In genomic region chr3:187325632-187326031, GRCh38 we compare ENCODE assay signal across 28 cellular contexts. TPM values are rescaled to one million over a fixed set of nuclear protein-coding genes. Genes with fewer than 3 reads are reported as not detected.
"Had no signal": no experiment of that assay in that cellular context is flagged by ENCODE, and none has a peak within 500 bp of the region (broad histone marks: within the 10 kb centered on the region; RNA-seq: fewer than 3 reads in every experiment).

No MANE protein-coding gene starts in this region.

- H3K36me3 Mint-ChIP-seq: memory B cell; naive thymus-derived CD4-positive, alpha-beta T cell had no signal

- H3K4me3 Mint-ChIP-seq: memory B cell; naive thymus-derived CD4-positive, alpha-beta T cell had no signal

- H3K27ac ChIP-seq: coronary artery, dorsolateral prefrontal cortex, esophagus muscularis mucosa, gastrocnemius medialis, heart right ventricle, left lung, lower lobe of right lung had no signal

- H3K9me3 Mint-ChIP-seq: memory B cell; naive thymus-derived CD4-positive, alpha-beta T cell had no signal

- H3K36me3 ChIP-seq: esophagus muscularis mucosa, gastrocnemius medialis, heart right ventricle, left lung, lower lobe of right lung had no signal

- H3K9me3 ChIP-seq: esophagus muscularis mucosa, gastrocnemius medialis, heart right ventricle, left lung, lower lobe of right lung had no signal

- DNase-seq: dermis blood vessel endothelial cell; dorsolateral prefrontal cortex; effector CD4-positive, alpha-beta T cell; effector memory CD4-positive, alpha-beta T cell; foreskin fibroblast; foreskin melanocyte; gastrocnemius medialis; glutamatergic neuron; head of caudate nucleus; heart right ventricle; hippocampal formation; left cardiac atrium; left lung; left ventricle myocardium superior; lower lobe of right lung; mesendoderm; midbrain; naive thymus-derived CD4-positive, alpha-beta T cell had no signal

- H3K4me3 ChIP-seq: coronary artery, dorsolateral prefrontal cortex, esophagus muscularis mucosa, gastrocnemius medialis, heart right ventricle, left lung, lower lobe of right lung had no signal

- H3K27me3 ChIP-seq: gastrocnemius medialis had no signal

- H3K4me1 Mint-ChIP-seq: memory B cell had no signal

- H3K27ac Mint-ChIP-seq: memory B cell; naive thymus-derived CD4-positive, alpha-beta T cell had no signal

- H3K4me1 ChIP-seq: esophagus muscularis mucosa, gastrocnemius medialis, heart right ventricle, left lung, lower lobe of right lung had no signal

- FAIRE-seq: colon, endothelial cell of umbilical vein, islet of Langerhans, keratinocyte had no signal

- ATAC-seq: gastrocnemius medialis; heart right ventricle; left cardiac atrium; left lung; left ventricle myocardium superior; lower lobe of right lung; naive thymus-derived CD4-positive, alpha-beta T cell had no signal

RNA-seq across cellular contexts. Expression of gene MASP1, which starts 34.1 kb away (rescaled TPM):
- total RNA-seq: epithelial cell of proximal tubule; kidney epithelial cell; mononuclear cell; naive thymus-derived CD4-positive, alpha-beta T cell had no signal
- polyA plus RNA-seq: keratinocyte; naive thymus-derived CD4-positive, alpha-beta T cell had no signal
